Comparison of ENCODE assay signal across 8 cellular contexts in genomic region chr17:54901230-54901847, GRCh38. TPM values are rescaled to one million over a fixed set of nuclear protein-coding genes. Genes with fewer than 3 reads are reported as not detected.
A peak's percentile ranks its signal among the peaks of the same experiment; 100 is the strongest.
DNase-seq lines count a peak whose midpoint lies in the region; ATAC-seq, FAIRE-seq and TF ChIP-seq lines count a peak whose summit lies in the region.

No MANE protein-coding gene starts in this region.

- H3K27ac ChIP-seq in A549 (peak overlapping the region; percentile 87 to 91; a peak in 5 of 6 replicates), RWPE2 (ENCODE audit: poor library complexity, severe bottlenecking) (peak overlapping the region; percentile 43)

- peak; percentile 57 to 83 for DNase-seq in A549 (ENCODE audit: low read depth in 1 of 2, low spot score in 1 of 2)
- DNase-seq in H4 (ENCODE audit: low spot score) = peak; percentile 82
- peak; percentile 77 for DNase-seq in RWPE2 (ENCODE audit: low spot score)
- peak; percentile 49 for DNase-seq in fibroblast of pulmonary artery (ENCODE audit: low read depth)
- DNase-seq in renal cortical epithelial cell (ENCODE audit: low read depth) = peak; percentile 84
- DNase-seq in HT-29 (ENCODE audit: low spot score) = no peak

- peak; percentile 57 to 64 for ATAC-seq in A549
- ATAC-seq in RWPE2 (ENCODE audit: low read depth) = peak; percentile 80
- no peak for ATAC-seq in activated CD4-positive, CD25-positive, alpha-beta regulatory T cell treated with anti-CD3 and anti-CD28 coated beads, Interleukin-2, amount 50 U/mL, for 24 hours
- ATAC-seq in HG02678 (IDR thresholded peaks at IDR 0.05; ENCODE audit: unreplicated experiment) = no peak

- H3K4me3 ChIP-seq in A549 = peak overlapping the region; percentile 90
- H3K4me3 ChIP-seq in RWPE2 (ENCODE audit: severe bottlenecking) = peak overlapping the region; percentile 50
- peak overlapping the region; percentile 74 for H3K4me3 ChIP-seq in fibroblast of pulmonary artery (replicated peaks; ENCODE audit: low read depth, low read length)

- no peak for TF ChIP-seq EP300 in A549 (IDR thresholded peaks at IDR 0.05)

- no peaks in the 10 kb centered on the region for H3K9me3 ChIP-seq in A549
- H3K9me3 ChIP-seq in RWPE2 (ENCODE audit: severe bottlenecking) = no peaks in the 10 kb centered on the region

- FAIRE-seq in A549 (lab: Jason Lieb, UNC) = no peak

- H3K4me2 ChIP-seq in A549 = no peak overlapping the region

- H3K36me3 ChIP-seq in RWPE2 (ENCODE audit: low read depth) = peaks cover 7% of the 10 kb centered on the region

- no peaks in the 10 kb centered on the region for H3K27me3 ChIP-seq in RWPE2 (ENCODE audit: insufficient read depth, poor library complexity, severe bottlenecking)

- POLR2A ChIA-PET in A549 (lab: Yijun Ruan, JAX) = no interaction called here

- TF ChIP-seq CTCF in A549 (IDR thresholded peaks at IDR 0.05) (no peak), RWPE2 (IDR thresholded peaks at IDR 0.05; ENCODE audit: poor library complexity, severe bottlenecking) (no peak), fibroblast of pulmonary artery (IDR thresholded peaks at IDR 0.05; ENCODE audit: low read length, missing control alignments) (no peak)

- no peak for TF ChIP-seq POLR2A in A549 (IDR thresholded peaks at IDR 0.05; ENCODE audit: low read length)

- peaks cover 4% of the 10 kb centered on the region; the same call in 2 of the 3 replicates for H3K4me1 ChIP-seq in A549
- no peaks in the 10 kb centered on the region for H3K4me1 ChIP-seq in RWPE2 (ENCODE audit: insufficient read depth, poor library complexity, severe bottlenecking)

- CTCF ChIA-PET in A549 (lab: Yijun Ruan, JAX) = interaction anchor here (1.4 to 1.9 kb wide), 2 partner anchors 10 to 15 kb away, joined by 3 to 7 read pairs; no protein-coding TSS in a partner anchor

- 11% methylated on average over 9 of the region's 9 CpGs for WGBS in A549 (ENCODE audit: missing lambda C conversion rate)

- no peak for TF ChIP-seq RAD21 in A549 (conservative IDR thresholded peaks at IDR 0.05 in 1 of 2, IDR thresholded peaks at IDR 0.05 in 1 of 2)

TF ChIP-seq in A549, 52 proteins besides CTCF, POLR2A, EP300 and RAD21:
- TF ChIP-seq HES2 (IDR thresholded peaks at IDR 0.05) (no peak), BHLHE40 (IDR thresholded peaks at IDR 0.05; ENCODE audit: low read depth, low read length) (peak; percentile 21; the same call in 1 of the 2 replicates), HOXA7 (CRISPR knock-in tag; IDR thresholded peaks at IDR 0.05) (no peak), CEBPB (IDR thresholded peaks at IDR 0.05) (no peak)

RNA-seq across cellular contexts. Expression of gene TOM1L1, which starts 0.7 kb away (rescaled TPM):
- polyA plus RNA-seq in A549 (2011; rRNA removed) = 111 and 117 TPM in 2 replicates
- 32.5 and 35.8 TPM in 2 replicates for polyA plus RNA-seq in A549 (2012; cell fraction: cytosol; rRNA removed)
- polyA plus RNA-seq in A549 (2012; cell fraction: nucleus; rRNA removed) = 14.3 and 17.7 TPM in 2 replicates
- polyA plus RNA-seq in A549 (2017; fragmentation: RNase III; extraction: RNeasy Plus Mini Kit Qiagen cat#74134 plus additional on column Dnase treatment) = 53.4 to 58.5 TPM (median 56.2 TPM) in 3 replicates
- 43.7 and 49.8 TPM in 2 replicates for polyA minus RNA-seq in A549 (2011; rRNA and poly(A)+ RNA removed)
- 51.0 and 70.0 TPM in 2 replicates for total RNA-seq in H4 (2014; rRNA removed; shearing (Covaris generic))
- total RNA-seq in renal cortical epithelial cell = 127 and 132 TPM in 2 replicates
- 25.9 and 29.1 TPM in 2 replicates for total RNA-seq in HT-29 (2014; rRNA removed; shearing (Covaris generic))

Comparison
In these comparisons a context has a peak if more than half of its experiments do, and no peak if none do; other contexts are left out.
1. ATAC-seq: peak in A549 (2 of 2) and RWPE2 (single experiment); none in activated CD4-positive, CD25-positive, alpha-beta regulatory T cell treated with anti-CD3 and anti-CD28 coated beads, Interleukin-2, amount 50 U/mL, for 24 hours (0 of 2) and HG02678 (single experiment).
2. Peak in every context shown above with its lines, with median percentiles within 50 percentile points of each other: H3K4me3 ChIP-seq.